ENCODE assay signal across 19 cellular contexts in the genomic region with DNA sequence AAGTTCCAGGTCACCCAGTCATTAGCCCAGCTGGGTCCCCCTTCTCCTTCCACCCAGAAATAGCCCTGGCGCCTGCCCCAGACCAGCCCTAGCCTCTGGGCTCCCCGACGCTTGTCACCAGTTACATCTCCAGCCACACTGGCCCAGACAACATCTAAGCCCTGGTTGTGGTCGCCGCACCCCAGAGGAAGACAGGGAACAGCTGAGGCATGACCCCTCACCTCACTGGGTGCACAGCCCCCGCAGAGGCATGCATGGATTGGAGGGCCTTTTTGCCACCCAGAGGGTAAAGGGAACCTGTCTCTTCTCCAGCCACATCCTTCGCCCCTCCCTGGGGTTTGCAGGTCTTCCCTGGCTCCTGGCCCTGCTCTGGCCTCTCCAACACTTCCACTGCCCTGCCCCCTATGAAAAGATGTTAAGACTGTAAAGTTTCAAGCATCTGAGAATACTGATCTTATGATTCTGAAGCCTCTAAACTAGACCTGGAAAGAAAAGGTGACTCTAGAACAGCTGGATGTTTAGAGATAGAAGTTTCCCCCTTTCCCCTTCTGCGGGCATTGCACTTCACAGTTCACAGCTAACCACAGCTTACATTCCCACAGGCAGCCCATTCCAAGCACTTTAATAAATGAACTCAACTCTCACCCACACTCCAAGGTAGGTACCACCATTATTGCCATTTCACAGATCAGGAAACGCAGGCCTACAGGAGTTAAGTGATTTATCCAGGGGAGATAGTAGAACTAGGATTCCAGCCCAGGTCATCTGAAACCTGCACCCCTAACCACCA. TPM values are rescaled to one million over a fixed set of nuclear protein-coding genes. Genes with fewer than 3 reads are reported as not detected.
"Had no signal": no experiment of that assay in that cellular context is flagged by ENCODE, and none has a peak within 500 bp of the region (broad histone marks: within the 10 kb centered on the region; RNA-seq: fewer than 3 reads in every experiment).

No MANE protein-coding gene starts in this region.

- H3K9me3 ChIP-seq: body of pancreas, lower lobe of right lung, tibial artery had no signal

- H3K4me3 Mint-ChIP-seq: activated naive CD4-positive, alpha-beta T cell treated with anti-CD3 and anti-CD28 coated beads for 36 hours; activated T-helper 17 cell treated with anti-CD3 and anti-CD28 coated beads, Interleukin-2, amount 50 U/mL, for 72 hours; central memory CD8-positive, alpha-beta T cell; effector memory CD8-positive, alpha-beta T cell; naive thymus-derived CD8-positive, alpha-beta T cell; T-helper 2 cell treated with Interferon-gamma antibody and Interleukin-4, amounts not matched to agents 5 μg/mL and 100 μg/mL, for 36 hours had no signal

- H3K27me3 ChIP-seq: body of pancreas, tibial artery had no signal

- H3K27ac ChIP-seq: body of pancreas, epithelial cell of prostate, lower lobe of right lung, parathyroid adenoma, tibial artery had no signal

- H3K36me3 ChIP-seq: lower lobe of right lung, tibial artery had no signal

- H2AFZ ChIP-seq: parathyroid adenoma had no signal

- H3K9ac ChIP-seq: parathyroid adenoma had no signal

- DNase-seq: activated CD4-positive, alpha-beta T cell treated with anti-CD3 and anti-CD28 coated beads, Interleukin-2, amount 50 U/mL, for 1 hour; activated naive CD4-positive, alpha-beta T cell treated with anti-CD3 and anti-CD28 coated beads for 36 hours; activated T-cell treated with anti-CD3 and anti-CD28 coated beads for 4 hours; body of pancreas; effector memory CD8-positive, alpha-beta T cell; hippocampal formation; kidney glomerular epithelial cell; lower lobe of right lung; retina; SW 1271; tibial artery had no signal

- H3K27ac Mint-ChIP-seq: activated naive CD4-positive, alpha-beta T cell treated with anti-CD3 and anti-CD28 coated beads for 36 hours; activated T-helper 17 cell treated with anti-CD3 and anti-CD28 coated beads, Interleukin-2, amount 50 U/mL, for 72 hours; effector memory CD8-positive, alpha-beta T cell; T-helper 2 cell treated with Interferon-gamma antibody and Interleukin-4, amounts not matched to agents 5 μg/mL and 100 μg/mL, for 36 hours had no signal

- H3K4me1 ChIP-seq: body of pancreas, parathyroid adenoma, tibial artery had no signal

- H3K4me3 ChIP-seq: body of pancreas, lower lobe of right lung, skin epidermis, tibial artery had no signal

- H3K79me2 ChIP-seq: parathyroid adenoma had no signal

- H3K36me3 Mint-ChIP-seq: naive thymus-derived CD8-positive, alpha-beta T cell had no signal

- ATAC-seq: activated T-helper 17 cell treated with anti-CD3 and anti-CD28 coated beads, Interleukin-2, amount 50 U/mL, for 72 hours; body of pancreas; effector memory CD8-positive, alpha-beta T cell; naive thymus-derived CD8-positive, alpha-beta T cell had no signal

- H3K27me3 Mint-ChIP-seq: activated T-helper 17 cell treated with anti-CD3 and anti-CD28 coated beads, Interleukin-2, amount 50 U/mL, for 72 hours had no signal

- H3K9me3 Mint-ChIP-seq: activated naive CD4-positive, alpha-beta T cell treated with anti-CD3 and anti-CD28 coated beads for 36 hours had no signal

RNA-seq across cellular contexts. Expression of a gene that starts 14.7 kb away (rescaled TPM):
- total RNA-seq: activated CD8-positive, alpha-beta memory T cell treated with anti-CD3 and anti-CD28 coated beads for 36 hours; activated naive CD4-positive, alpha-beta T cell treated with anti-CD3 and anti-CD28 coated beads for 36 hours had no signal
